8 cellular contexts compared by ENCODE assay signal in the genomic region with DNA sequence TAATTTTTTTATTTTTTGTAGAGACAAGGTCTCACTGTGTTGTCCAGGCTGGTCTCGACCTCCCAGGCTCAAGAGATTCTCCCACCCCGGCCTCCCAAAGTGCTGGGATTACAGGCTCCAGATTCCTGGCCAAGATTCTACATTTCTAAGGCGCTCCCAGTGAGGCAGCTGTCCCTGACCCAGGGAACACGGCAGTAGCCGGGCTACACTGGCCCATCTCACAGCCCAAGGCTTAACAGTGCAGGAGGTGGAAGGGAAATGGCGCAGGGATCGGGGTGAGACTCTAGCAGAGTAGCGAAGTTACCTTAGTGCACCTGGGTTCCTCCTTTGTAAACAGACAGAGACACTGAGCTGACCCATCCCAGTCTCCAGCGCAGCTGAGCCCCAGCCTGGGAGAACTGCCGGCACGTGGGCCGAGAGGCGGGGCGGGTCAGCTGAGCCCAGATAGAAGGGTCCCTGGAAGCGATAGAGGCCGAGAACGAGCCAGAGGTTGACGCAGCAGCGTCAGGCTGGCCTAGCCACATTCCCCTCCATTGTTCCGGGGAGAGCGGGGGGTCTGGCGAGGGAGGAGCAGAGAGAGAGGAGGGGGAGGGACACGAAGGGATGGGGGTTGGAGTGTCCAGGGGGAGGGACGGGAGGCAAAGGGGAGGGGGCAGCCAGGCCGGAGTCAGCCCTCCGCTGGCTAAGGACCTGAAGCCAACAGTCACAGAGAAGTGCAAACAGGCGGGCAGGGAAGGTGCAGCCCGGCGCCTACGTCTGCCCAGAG. TPM values are rescaled to one million over a fixed set of nuclear protein-coding genes. Genes with fewer than 3 reads are reported as not detected.
DNase-seq lines count a peak whose midpoint lies in the region; ATAC-seq and TF ChIP-seq lines count a peak whose summit lies in the region.

No MANE protein-coding gene starts in this region.

- no peak for ATAC-seq in left lung
- ATAC-seq in GM21390 (IDR thresholded peaks at IDR 0.05; ENCODE audit: unreplicated experiment): no peak
- ATAC-seq in HG03175 (IDR thresholded peaks at IDR 0.05; ENCODE audit: unreplicated experiment): no peak

- peaks cover 34% of the 10 kb centered on the region for H3K4me1 ChIP-seq in mammary epithelial cell (ENCODE audit: insufficient read depth, low read length)
- H3K4me1 ChIP-seq in left lung: peaks cover 28 to 88% of the 10 kb centered on the region in 2 donors
- peaks cover 55% of the 10 kb centered on the region for H3K4me1 ChIP-seq in testis

- no peaks in the 10 kb centered on the region for H4K20me1 ChIP-seq in mammary epithelial cell (ENCODE audit: insufficient read depth, low read length)

- H3K27ac Mint-ChIP-seq in activated T-cell treated with anti-CD3 and anti-CD28 coated beads, Interleukin-2, amount 50 U/mL, for 24 hours: peak overlapping the region; percentile 75
- H3K27ac Mint-ChIP-seq in CD14-positive monocyte: peak overlapping the region in 1 of 7 donors; percentile 41

- H3K4me3 Mint-ChIP-seq in activated T-cell treated with anti-CD3 and anti-CD28 coated beads, Interleukin-2, amount 50 U/mL, for 24 hours: peak overlapping the region; percentile 89
- H3K4me3 Mint-ChIP-seq in CD14-positive monocyte: peak overlapping the region in 1 of 2 donors; percentile 31

- dilution Hi-C loops in mammary epithelial cell (cut with HindIII; ENCODE audit: low sequenced_read_pairs): no loop called here

- H3K9ac ChIP-seq in mammary epithelial cell (ENCODE audit: insufficient read depth, low read length): no peak overlapping the region

- H3K4me1 Mint-ChIP-seq in activated T-cell treated with anti-CD3 and anti-CD28 coated beads, Interleukin-2, amount 50 U/mL, for 24 hours (ENCODE audit: low read depth): peaks cover 57% of the 10 kb centered on the region
- peaks cover 52% of the 10 kb centered on the region for H3K4me1 Mint-ChIP-seq in CD14-positive monocyte

- no peaks in the 10 kb centered on the region for H3K27me3 ChIP-seq in mammary epithelial cell (ENCODE audit: insufficient read depth, low read length)
- H3K27me3 ChIP-seq in left lung: no peaks in the 10 kb centered on the region
- no peaks in the 10 kb centered on the region for H3K27me3 ChIP-seq in testis

- H2AFZ ChIP-seq in mammary epithelial cell (ENCODE audit: low read depth, low read length): peak overlapping the region; percentile 30

- intact Hi-C loops in mammary epithelial cell (cut with micrococcal nuclease) (no loop called here), left lung (cut with DNase I) (no loop called here), testis (cut with DNase I; ENCODE audit: low total_unique reads) (no loop called here), CD14-positive monocyte (cut with micrococcal nuclease) (loop anchor here (5.0 to 10.0 kb wide), 2 partner anchors 69 to 192 kb away; partner anchors contain the start of genes ABAT (in 1 of the 2), PMM2 (in 1 of the 2) and TMEM186 (in 1 of the 2))

- no TSS peak for BruUV-seq in mammary epithelial cell (replicated peaks; lab: Mats Ljungman, UMichigan)

- H3K9me3 ChIP-seq in mammary epithelial cell (replicated peaks; ENCODE audit: insufficient read depth, low read length) (no peaks in the 10 kb centered on the region), left lung (no peaks in the 10 kb centered on the region), testis (no peaks in the 10 kb centered on the region)

- H3K36me3 ChIP-seq in mammary epithelial cell (ENCODE audit: insufficient read depth, low read length) (no peaks in the 10 kb centered on the region), left lung (no peaks in the 10 kb centered on the region), testis (ENCODE audit: low read depth, missing control alignments) (no peaks in the 10 kb centered on the region)

- CTCF ChIA-PET in mammary epithelial cell (lab: Charles Lee; ENCODE audit: low non-redundant PET): no interaction called here

- H3K36me3 Mint-ChIP-seq in activated T-cell treated with anti-CD3 and anti-CD28 coated beads, Interleukin-2, amount 50 U/mL, for 24 hours (ENCODE audit: low read depth): peaks cover 33% of the 10 kb centered on the region
- peaks cover 2 to 5% of the 10 kb centered on the region in 2 donors for H3K36me3 Mint-ChIP-seq in CD14-positive monocyte

- H3K27me3 Mint-ChIP-seq in activated T-cell treated with anti-CD3 and anti-CD28 coated beads, Interleukin-2, amount 50 U/mL, for 24 hours: no peaks in the 10 kb centered on the region
- peaks cover 0 to 3% (median 2%) of the 10 kb centered on the region in 3 donors for H3K27me3 Mint-ChIP-seq in CD14-positive monocyte (ENCODE audit: low read depth in 3 of 3)

- H3K4me2 ChIP-seq in mammary epithelial cell (ENCODE audit: insufficient read depth, low read depth, low read length): peak overlapping the region; percentile 92

- no peaks in the 10 kb centered on the region for H3K9me3 Mint-ChIP-seq in activated T-cell treated with anti-CD3 and anti-CD28 coated beads, Interleukin-2, amount 50 U/mL, for 24 hours
- no peaks in the 10 kb centered on the region for H3K9me3 Mint-ChIP-seq in CD14-positive monocyte

- in situ Hi-C loops in mammary epithelial cell (cut with MboI; ENCODE audit: low sequenced_read_pairs in 2 of 2): no loop called here

- no peak for DNase-seq in activated T-cell treated with anti-CD3 and anti-CD28 coated beads, Interleukin-2, amount 50 U/mL, for 24 hours
- no peak for DNase-seq in activated T-cell treated with anti-CD3 and anti-CD28 coated beads for 4 hours
- no peak for DNase-seq in mammary epithelial cell
- peak in 1 of 2 donors; percentile 76 for DNase-seq in left lung
- peak; percentile 84 for DNase-seq in testis
- DNase-seq in CD14-positive monocyte (ENCODE audit: low spot score): no peak

- H3K27ac ChIP-seq in mammary epithelial cell (ENCODE audit: insufficient read depth, low read depth, low read length): no peak overlapping the region
- peak overlapping the region; percentile 81 to 88 for H3K27ac ChIP-seq in left lung
- H3K27ac ChIP-seq in testis: peak overlapping the region; percentile 47 to 81

- WGBS in mammary epithelial cell (ENCODE audit: low coverage, missing lambda C conversion rate): 40% methylated on average over 20 of the region's 30 CpGs
- 9% methylated on average over 25 to 29 of the region's 30 CpGs for WGBS in testis, 2 donors

- TF ChIP-seq CTCF in mammary epithelial cell (conservative IDR thresholded peaks at IDR 0.05 in 1 of 2, IDR thresholded peaks at IDR 0.05 in 1 of 2; ENCODE audit: extremely low read depth in 1 of 2, insufficient read depth in 1 of 2, low read depth in 1 of 2, low read length in 2 of 2): no peak
- no peak for TF ChIP-seq CTCF in left lung (IDR thresholded peaks at IDR 0.05)
- no peak for TF ChIP-seq CTCF in testis (IDR thresholded peaks at IDR 0.05)
- TF ChIP-seq CTCF in CD14-positive monocyte (IDR thresholded peaks at IDR 0.05): no peak

- H3K79me2 ChIP-seq in mammary epithelial cell (ENCODE audit: insufficient read depth, low read length): peaks cover 68% of the 10 kb centered on the region

- TF ChIP-seq POLR2A in testis (IDR thresholded peaks at IDR 0.05): no peak

- H3K4me3 ChIP-seq in mammary epithelial cell (replicated peaks in 1 of 3; ENCODE audit: insufficient read depth in 1 of 3, low read depth in 2 of 3, low read length in 3 of 3) (peak overlapping the region; percentile 56 to 70 (median 59)), left lung (peak overlapping the region; percentile 42 to 87), testis (peak overlapping the region; percentile 73 to 80)

RNA-seq across cellular contexts. Expression of gene CARHSP1, which starts 2.5 kb away (rescaled TPM):
- 10 to 100 TPM; 50.2 to 51.7 TPM for total RNA-seq in mammary epithelial cell
- polyA plus RNA-seq in mammary epithelial cell: 64.3 TPM
- 37.8 TPM for polyA minus RNA-seq in mammary epithelial cell
- 10 to 100 TPM; 74.0 to 96.0 TPM for total RNA-seq in left lung
- 100 to 1,000 TPM; 241 to 437 TPM for total RNA-seq in testis
- 457 TPM for polyA plus RNA-seq in testis (ENCODE audit: insufficient read depth, low read depth, low replicate concordance)
- polyA plus RNA-seq in CD14-positive monocyte: 10 to 100 TPM; 52.0 to 60.3 TPM

RNA-seq across cellular contexts. Expression of gene LITAFD, which starts 15.8 kb away (rescaled TPM):
- total RNA-seq in mammary epithelial cell: not detected
- not detected for polyA plus RNA-seq in mammary epithelial cell
- polyA minus RNA-seq in mammary epithelial cell: not detected
- not detected for total RNA-seq in left lung
- 1 to 10 TPM; 2.2 to 3.8 TPM for total RNA-seq in testis
- 10.5 TPM for polyA plus RNA-seq in testis (ENCODE audit: insufficient read depth, low read depth, low replicate concordance)
- not detected for polyA plus RNA-seq in CD14-positive monocyte

Comparison
In these comparisons a context has a peak if more than half of its experiments do, and no peak if none do; other contexts are left out.
1. intact Hi-C loops: an anchor here in CD14-positive monocyte (5.0 to 10.0 kb wide); none called in mammary epithelial cell, left lung and testis.